Comparison of ENCODE assay signal across 1 cellular context in genomic region chr1:70204578-70204977, GRCh38.
TF ChIP-seq lines count a peak whose summit lies in the region.

No MANE protein-coding gene starts in this region.

TF ChIP-seq in HepG2, 621 proteins besides CTCF, POLR2A, EP300 and RAD21:
- TF ChIP-seq ZNF124 (CRISPR knock-in tag; IDR thresholded peaks at IDR 0.05) = no peak
- no peak for TF ChIP-seq MTA1 (CRISPR knock-in tag; IDR thresholded peaks at IDR 0.05; ENCODE audit: borderline replicate concordance)
- no peak for TF ChIP-seq PRDM4 (CRISPR knock-in tag; IDR thresholded peaks at IDR 0.05; ENCODE audit: borderline replicate concordance)
- TF ChIP-seq JUNB (CRISPR knock-in tag; IDR thresholded peaks at IDR 0.05; ENCODE audit: borderline replicate concordance) = no peak
- TF ChIP-seq PHF21A (CRISPR knock-in tag; IDR thresholded peaks at IDR 0.05) = no peak
